1 cellular context compared by ENCODE assay signal in genomic region chr12:1581973-1582708, GRCh38.
TF ChIP-seq lines count a peak whose summit lies in the region.

No MANE protein-coding gene starts in this region.

TF ChIP-seq in HepG2, 621 proteins besides CTCF, POLR2A, EP300 and RAD21:
- TF ChIP-seq U2AF2 (IDR thresholded peaks at IDR 0.05; ENCODE audit: low read depth, low read length) (0 out of 2 replicates have a peak, but pooled peaks have one; percentile 53), KLF6 (CRISPR knock-in tag; IDR thresholded peaks at IDR 0.05) (no peak)
- TF ChIP-seq, protein P1, sequence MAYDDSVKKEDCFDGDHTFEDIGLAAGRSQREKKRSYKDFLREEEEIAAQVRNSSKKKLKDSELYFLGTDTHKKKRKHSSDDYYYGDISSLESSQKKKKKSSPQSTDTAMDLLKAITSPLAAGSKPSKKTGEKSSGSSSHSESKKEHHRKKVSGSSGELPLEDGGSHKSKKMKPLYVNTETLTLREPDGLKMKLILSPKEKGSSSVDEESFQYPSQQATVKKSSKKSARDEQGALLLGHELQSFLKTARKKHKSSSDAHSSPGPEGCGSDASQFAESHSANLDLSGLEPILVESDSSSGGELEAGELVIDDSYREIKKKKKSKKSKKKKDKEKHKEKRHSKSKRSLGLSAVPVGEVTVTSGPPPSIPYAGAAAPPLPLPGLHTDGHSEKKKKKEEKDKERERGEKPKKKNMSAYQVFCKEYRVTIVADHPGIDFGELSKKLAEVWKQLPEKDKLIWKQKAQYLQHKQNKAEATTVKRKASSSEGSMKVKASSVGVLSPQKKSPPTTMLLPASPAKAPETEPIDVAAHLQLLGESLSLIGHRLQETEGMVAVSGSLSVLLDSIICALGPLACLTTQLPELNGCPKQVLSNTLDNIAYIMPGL (CRISPR knock-in tag; IDR thresholded peaks at IDR 0.05; ENCODE audit: borderline replicate concordance in 1 of 2, low read depth in 1 of 2), result no peak
- TF ChIP-seq, protein P2, sequence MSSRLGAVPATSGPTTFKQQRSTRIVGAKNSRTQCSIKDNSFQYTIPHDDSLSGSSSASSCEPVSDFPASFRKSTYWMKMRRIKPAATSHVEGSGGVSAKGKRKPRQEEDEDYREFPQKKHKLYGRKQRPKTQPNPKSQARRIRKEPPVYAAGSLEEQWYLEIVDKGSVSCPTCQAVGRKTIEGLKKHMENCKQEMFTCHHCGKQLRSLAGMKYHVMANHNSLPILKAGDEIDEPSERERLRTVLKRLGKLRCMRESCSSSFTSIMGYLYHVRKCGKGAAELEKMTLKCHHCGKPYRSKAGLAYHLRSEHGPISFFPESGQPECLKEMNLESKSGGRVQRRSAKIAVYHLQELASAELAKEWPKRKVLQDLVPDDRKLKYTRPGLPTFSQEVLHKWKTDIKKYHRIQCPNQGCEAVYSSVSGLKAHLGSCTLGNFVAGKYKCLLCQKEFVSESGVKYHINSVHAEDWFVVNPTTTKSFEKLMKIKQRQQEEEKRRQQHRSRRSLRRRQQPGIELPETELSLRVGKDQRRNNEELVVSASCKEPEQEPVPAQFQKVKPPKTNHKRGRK (CRISPR knock-in tag; IDR thresholded peaks at IDR 0.05), result peak; percentile 92
